In genomic region chr12:88035907-88036289, GRCh38 we compare ENCODE assay signal across 9 cellular contexts. TPM values are rescaled to one million over a fixed set of nuclear protein-coding genes. Genes with fewer than 3 reads are reported as not detected.
A peak's percentile ranks its signal among the peaks of the same experiment; 100 is the strongest.
DNase-seq lines count a peak whose midpoint lies in the region; ATAC-seq and TF ChIP-seq lines count a peak whose summit lies in the region.
"Had no signal": no experiment of that assay in that cellular context is flagged by ENCODE, and none has a peak within 500 bp of the region (broad histone marks: within the 10 kb centered on the region; RNA-seq: fewer than 3 reads in every experiment).

No MANE protein-coding gene starts in this region.

- peak overlapping the region; percentile 81 for H3K4me3 ChIP-seq in left ventricle myocardium inferior
- peak overlapping the region; percentile 94 to 100 (median 98) for H3K4me3 ChIP-seq in skeletal muscle tissue (ENCODE audit: low read length in 3 of 3)

- H3K36me3 ChIP-seq in left ventricle myocardium inferior: no peaks in the 10 kb centered on the region
- no peaks in the 10 kb centered on the region for H3K36me3 ChIP-seq in skeletal muscle tissue (ENCODE audit: control insufficient read depth in 3 of 3, insufficient read depth in 3 of 3, low read length in 3 of 3)

- H3K9me3 ChIP-seq in left ventricle myocardium inferior (replicated peaks) (no peaks in the 10 kb centered on the region), skeletal muscle tissue (ENCODE audit: control insufficient read depth in 3 of 3, low read length in 3 of 3) (no peaks in the 10 kb centered on the region)

- DNase-seq in Right ventricle myocardium inferior (ENCODE audit: missing footprints) (no peak), cardiac septum (ENCODE audit: low spot score) (no peak), left ventricle myocardium inferior (no peak), NCI-H2081 treated with DMSO at 0.1 percent for 48 hours (lab: John Stamatoyannopoulos, UW) (no peak)
- DNase-seq in activated CD8-positive, alpha-beta memory T cell treated with anti-CD3 and anti-CD28 coated beads, Interleukin-2, amount 50 U/mL, for 48 hours: no peak

- H3K27me3 ChIP-seq in left ventricle myocardium inferior (ENCODE audit: low read depth) (no peaks in the 10 kb centered on the region), skeletal muscle tissue (ENCODE audit: control insufficient read depth in 3 of 3, insufficient read depth in 3 of 3, low read length in 3 of 3) (no peaks in the 10 kb centered on the region)

- H3K9ac ChIP-seq in skeletal muscle tissue (ENCODE audit: low read depth in 1 of 3, low read length in 3 of 3): peak overlapping the region; percentile 88 to 89 (median 89)

- peak overlapping the region; percentile 84 for H3K27ac ChIP-seq in VCaP
- H3K27ac ChIP-seq in left ventricle myocardium inferior (replicated peaks): peak overlapping the region; percentile 75
- peak overlapping the region; percentile 67 for H3K27ac ChIP-seq in skeletal muscle tissue (ENCODE audit: low read depth, low read length)

- intact Hi-C loops in Right ventricle myocardium inferior (cut with DNase I) (loop anchor here (1.0 kb wide), 1 partner anchor 106 kb away; the partner anchor contains the start of genes CEP290 and TMTC3), cardiac septum (cut with DNase I) (no loop called here), left ventricle myocardium inferior (cut with micrococcal nuclease) (no loop called here)

- TF ChIP-seq CTCF in VCaP (conservative IDR thresholded peaks at IDR 0.05) (no peak), left ventricle myocardium inferior (IDR thresholded peaks at IDR 0.05; ENCODE audit: borderline replicate concordance) (no peak)

- peak; percentile 3 for ATAC-seq in Right ventricle myocardium inferior
- peak; percentile 9 for ATAC-seq in HG03066 (IDR thresholded peaks at IDR 0.05; ENCODE audit: low read depth, unreplicated experiment)

- peaks cover 43% of the 10 kb centered on the region for H3K4me1 ChIP-seq in left ventricle myocardium inferior
- peaks cover 9 to 26% (median 12%) of the 10 kb centered on the region in 3 donors for H3K4me1 ChIP-seq in skeletal muscle tissue (ENCODE audit: control insufficient read depth in 3 of 3, insufficient read depth in 3 of 3, low read length in 3 of 3)

RNA-seq across cellular contexts. Expression of gene C12orf50, which starts 6.7 kb away (rescaled TPM):
- total RNA-seq in Right ventricle myocardium inferior (0.05 TPM), cardiac septum (0.05 TPM), left ventricle myocardium inferior (not detected), skeletal muscle tissue (not detected)
- total RNA-seq: left cardiac atrium had no signal
